In the genomic region with DNA sequence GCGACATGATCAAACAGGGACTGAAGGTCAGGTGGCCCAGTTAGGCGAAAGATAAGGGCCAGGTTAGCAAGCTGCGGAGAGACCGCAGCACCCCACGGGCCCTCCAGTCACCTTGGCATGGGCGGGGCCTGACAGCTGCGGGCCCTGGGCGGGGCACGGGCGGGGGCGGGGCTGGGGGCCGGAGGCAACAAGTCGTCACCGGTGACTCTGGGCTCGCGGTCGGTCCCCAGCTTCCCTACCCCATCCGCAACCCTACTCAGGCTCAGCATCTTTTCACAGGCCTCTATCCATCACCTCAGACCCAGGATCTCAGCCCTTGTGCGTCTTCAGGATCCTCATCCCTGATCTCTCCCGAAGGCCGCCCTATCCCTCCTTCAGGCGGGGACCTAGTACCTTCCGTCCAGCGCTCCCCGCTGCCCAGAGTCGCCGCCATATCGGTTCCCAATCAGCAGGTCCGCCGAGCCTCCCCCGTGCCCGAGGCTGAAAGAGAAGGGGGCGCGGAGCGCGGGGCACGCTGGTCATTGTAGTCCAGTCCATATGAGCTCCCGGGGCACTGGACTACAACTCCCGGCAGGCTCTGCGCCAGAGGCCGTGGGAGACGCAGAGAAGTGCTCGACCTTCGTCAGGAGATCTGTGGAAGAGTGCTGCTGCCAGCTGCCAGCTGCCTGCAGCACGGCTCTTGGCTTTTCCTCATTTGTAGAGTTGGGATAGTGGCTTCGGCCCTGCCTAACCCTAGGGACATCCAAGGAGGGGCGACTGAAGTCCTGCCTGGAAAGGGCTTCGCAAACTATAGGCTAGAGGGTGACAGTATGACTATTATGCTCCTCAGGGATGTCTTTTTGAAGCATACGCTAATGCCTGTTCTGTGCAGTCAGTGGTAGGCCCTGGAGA, we compare ENCODE assay signal across 1 cellular context.
TF ChIP-seq lines count a peak whose summit lies in the region.

A gene (minus strand): TSS at position 513 of the 891 bp plus-strand sequence. CDS start 80 bp downstream, at position 433.

TF ChIP-seq in HepG2, 621 proteins besides CTCF, POLR2A, EP300 and RAD21 (continued from another document and continues in another):
- TF ChIP-seq PHF8 (CRISPR knock-in tag; IDR thresholded peaks at IDR 0.05) (peak; percentile 89), ZNF350 (CRISPR knock-in tag; IDR thresholded peaks at IDR 0.05; ENCODE audit: borderline replicate concordance, low read depth) (peak; percentile 76; the same call in 1 of the 2 replicates), FOSL2 (CRISPR knock-in tag; IDR thresholded peaks at IDR 0.05) (0 out of 2 replicates have a peak, but pooled peaks have one; percentile 9), ELF1 (CRISPR knock-in tag; IDR thresholded peaks at IDR 0.05) (peak; percentile 51; the same call in 1 of the 2 replicates), ZMYM4 (CRISPR knock-in tag; IDR thresholded peaks at IDR 0.05) (peak; percentile 63; the same call in 1 of the 2 replicates), PITX1 (CRISPR knock-in tag; IDR thresholded peaks at IDR 0.05) (0 out of 2 replicates have a peak, but pooled peaks have one; percentile 17), ZNF235 (CRISPR knock-in tag; IDR thresholded peaks at IDR 0.05; ENCODE audit: borderline replicate concordance) (0 out of 2 replicates have a peak, but pooled peaks have one; percentile 38), JARID2 (CRISPR knock-in tag; IDR thresholded peaks at IDR 0.05; ENCODE audit: insufficient replicate concordance) (peak; percentile 65), ZNF501 (CRISPR knock-in tag; IDR thresholded peaks at IDR 0.05) (peak; percentile 81), GLI4 (CRISPR knock-in tag; IDR thresholded peaks at IDR 0.05; ENCODE audit: borderline replicate concordance) (peak; percentile 76; the same call in 1 of the 2 replicates), MEF2D (CRISPR knock-in tag; IDR thresholded peaks at IDR 0.05) (0 out of 2 replicates have a peak, but pooled peaks have one; percentile 32), ZNF331 (CRISPR knock-in tag; IDR thresholded peaks at IDR 0.05) (peak; percentile 63; the same call in 1 of the 2 replicates), ZNF878 (CRISPR knock-in tag; IDR thresholded peaks at IDR 0.05) (no peak), HOXD1 (CRISPR knock-in tag; IDR thresholded peaks at IDR 0.05) (peak; percentile 12; the same call in 1 of the 2 replicates), ELF4 (CRISPR knock-in tag; IDR thresholded peaks at IDR 0.05; ENCODE audit: borderline replicate concordance) (0 out of 2 replicates have a peak, but pooled peaks have one; percentile 60), ZNF550 (CRISPR knock-in tag; IDR thresholded peaks at IDR 0.05; ENCODE audit: borderline replicate concordance) (no peak), DR1 (CRISPR knock-in tag; IDR thresholded peaks at IDR 0.05) (peak; percentile 82; the same call in 1 of the 2 replicates), ESRRA (CRISPR knock-in tag; IDR thresholded peaks at IDR 0.05; ENCODE audit: low read depth) (no peak), RELA (CRISPR knock-in tag; IDR thresholded peaks at IDR 0.05) (0 out of 2 replicates have a peak, but pooled peaks have one; percentile 19), ZNF143 (CRISPR knock-in tag; IDR thresholded peaks at IDR 0.05) (peak; percentile 98), SP1 (IDR thresholded peaks at IDR 0.05) (no peak), SP1 (CRISPR knock-in tag; IDR thresholded peaks at IDR 0.05) (peak; percentile 22; the same call in 1 of the 2 replicates)
- TF ChIP-seq, protein P1, sequence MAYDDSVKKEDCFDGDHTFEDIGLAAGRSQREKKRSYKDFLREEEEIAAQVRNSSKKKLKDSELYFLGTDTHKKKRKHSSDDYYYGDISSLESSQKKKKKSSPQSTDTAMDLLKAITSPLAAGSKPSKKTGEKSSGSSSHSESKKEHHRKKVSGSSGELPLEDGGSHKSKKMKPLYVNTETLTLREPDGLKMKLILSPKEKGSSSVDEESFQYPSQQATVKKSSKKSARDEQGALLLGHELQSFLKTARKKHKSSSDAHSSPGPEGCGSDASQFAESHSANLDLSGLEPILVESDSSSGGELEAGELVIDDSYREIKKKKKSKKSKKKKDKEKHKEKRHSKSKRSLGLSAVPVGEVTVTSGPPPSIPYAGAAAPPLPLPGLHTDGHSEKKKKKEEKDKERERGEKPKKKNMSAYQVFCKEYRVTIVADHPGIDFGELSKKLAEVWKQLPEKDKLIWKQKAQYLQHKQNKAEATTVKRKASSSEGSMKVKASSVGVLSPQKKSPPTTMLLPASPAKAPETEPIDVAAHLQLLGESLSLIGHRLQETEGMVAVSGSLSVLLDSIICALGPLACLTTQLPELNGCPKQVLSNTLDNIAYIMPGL (CRISPR knock-in tag; IDR thresholded peaks at IDR 0.05; ENCODE audit: borderline replicate concordance in 1 of 2, low read depth in 1 of 2) = peak; percentile 55 to 71; a peak in 3 of 4 replicates
- TF ChIP-seq, protein P2, sequence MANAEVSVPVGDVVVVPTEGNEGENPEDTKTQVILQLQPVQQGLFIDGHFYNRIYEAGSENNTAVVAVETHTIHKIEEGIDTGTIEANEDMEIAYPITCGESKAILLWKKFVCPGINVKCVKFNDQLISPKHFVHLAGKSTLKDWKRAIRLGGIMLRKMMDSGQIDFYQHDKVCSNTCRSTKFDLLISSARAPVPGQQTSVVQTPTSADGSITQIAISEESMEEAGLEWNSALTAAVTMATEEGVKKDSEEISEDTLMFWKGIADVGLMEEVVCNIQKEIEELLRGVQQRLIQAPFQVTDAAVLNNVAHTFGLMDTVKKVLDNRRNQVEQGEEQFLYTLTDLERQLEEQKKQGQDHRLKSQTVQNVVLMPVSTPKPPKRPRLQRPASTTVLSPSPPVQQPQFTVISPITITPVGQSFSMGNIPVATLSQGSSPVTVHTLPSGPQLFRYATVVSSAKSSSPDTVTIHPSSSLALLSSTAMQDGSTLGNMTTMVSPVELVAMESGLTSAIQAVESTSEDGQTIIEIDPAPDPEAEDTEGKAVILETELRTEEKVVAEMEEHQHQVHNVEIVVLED (CRISPR knock-in tag; IDR thresholded peaks at IDR 0.05; ENCODE audit: borderline replicate concordance) = peak; percentile 90
- TF ChIP-seq, protein P3, sequence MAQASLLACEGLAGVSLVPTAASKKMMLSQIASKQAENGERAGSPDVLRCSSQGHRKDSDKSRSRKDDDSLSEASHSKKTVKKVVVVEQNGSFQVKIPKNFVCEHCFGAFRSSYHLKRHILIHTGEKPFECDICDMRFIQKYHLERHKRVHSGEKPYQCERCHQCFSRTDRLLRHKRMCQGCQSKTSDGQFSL (CRISPR knock-in tag; IDR thresholded peaks at IDR 0.05) = no peak
- TF ChIP-seq, protein P4, sequence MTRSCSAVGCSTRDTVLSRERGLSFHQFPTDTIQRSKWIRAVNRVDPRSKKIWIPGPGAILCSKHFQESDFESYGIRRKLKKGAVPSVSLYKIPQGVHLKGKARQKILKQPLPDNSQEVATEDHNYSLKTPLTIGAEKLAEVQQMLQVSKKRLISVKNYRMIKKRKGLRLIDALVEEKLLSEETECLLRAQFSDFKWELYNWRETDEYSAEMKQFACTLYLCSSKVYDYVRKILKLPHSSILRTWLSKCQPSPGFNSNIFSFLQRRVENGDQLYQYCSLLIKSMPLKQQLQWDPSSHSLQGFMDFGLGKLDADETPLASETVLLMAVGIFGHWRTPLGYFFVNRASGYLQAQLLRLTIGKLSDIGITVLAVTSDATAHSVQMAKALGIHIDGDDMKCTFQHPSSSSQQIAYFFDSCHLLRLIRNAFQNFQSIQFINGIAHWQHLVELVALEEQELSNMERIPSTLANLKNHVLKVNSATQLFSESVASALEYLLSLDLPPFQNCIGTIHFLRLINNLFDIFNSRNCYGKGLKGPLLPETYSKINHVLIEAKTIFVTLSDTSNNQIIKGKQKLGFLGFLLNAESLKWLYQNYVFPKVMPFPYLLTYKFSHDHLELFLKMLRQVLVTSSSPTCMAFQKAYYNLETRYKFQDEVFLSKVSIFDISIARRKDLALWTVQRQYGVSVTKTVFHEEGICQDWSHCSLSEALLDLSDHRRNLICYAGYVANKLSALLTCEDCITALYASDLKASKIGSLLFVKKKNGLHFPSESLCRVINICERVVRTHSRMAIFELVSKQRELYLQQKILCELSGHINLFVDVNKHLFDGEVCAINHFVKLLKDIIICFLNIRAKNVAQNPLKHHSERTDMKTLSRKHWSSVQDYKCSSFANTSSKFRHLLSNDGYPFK (CRISPR knock-in tag; IDR thresholded peaks at IDR 0.05; ENCODE audit: borderline replicate concordance) = peak; percentile 55
- TF ChIP-seq, protein P5, sequence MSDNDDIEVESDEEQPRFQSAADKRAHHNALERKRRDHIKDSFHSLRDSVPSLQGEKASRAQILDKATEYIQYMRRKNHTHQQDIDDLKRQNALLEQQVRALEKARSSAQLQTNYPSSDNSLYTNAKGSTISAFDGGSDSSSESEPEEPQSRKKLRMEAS (IDR thresholded peaks at IDR 0.05) = peak; percentile 71
- TF ChIP-seq, protein P6, sequence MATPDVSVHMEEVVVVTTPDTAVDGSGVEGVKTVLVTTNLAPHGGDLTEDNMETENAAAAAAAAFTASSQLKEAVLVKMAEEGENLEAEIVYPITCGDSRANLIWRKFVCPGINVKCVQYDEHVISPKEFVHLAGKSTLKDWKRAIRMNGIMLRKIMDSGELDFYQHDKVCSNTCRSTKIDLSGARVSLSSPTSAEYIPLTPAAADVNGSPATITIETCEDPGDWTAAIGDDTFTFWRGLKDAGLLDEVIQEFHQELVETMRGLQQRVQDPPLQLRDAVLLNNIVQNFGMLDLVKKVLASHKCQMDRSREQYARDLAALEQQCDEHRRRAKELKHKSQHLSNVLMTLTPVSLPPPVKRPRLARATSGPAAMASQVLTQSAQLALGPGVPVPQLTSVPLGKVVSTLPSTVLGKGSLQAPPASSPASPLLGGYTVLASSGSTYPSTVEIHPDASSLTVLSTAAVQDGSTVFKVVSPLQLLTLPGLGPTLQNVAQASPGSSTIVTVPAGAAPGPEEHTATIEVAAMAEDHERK (CRISPR knock-in tag; IDR thresholded peaks at IDR 0.05; ENCODE audit: low read depth) = peak; percentile 77
- TF ChIP-seq, protein P7, sequence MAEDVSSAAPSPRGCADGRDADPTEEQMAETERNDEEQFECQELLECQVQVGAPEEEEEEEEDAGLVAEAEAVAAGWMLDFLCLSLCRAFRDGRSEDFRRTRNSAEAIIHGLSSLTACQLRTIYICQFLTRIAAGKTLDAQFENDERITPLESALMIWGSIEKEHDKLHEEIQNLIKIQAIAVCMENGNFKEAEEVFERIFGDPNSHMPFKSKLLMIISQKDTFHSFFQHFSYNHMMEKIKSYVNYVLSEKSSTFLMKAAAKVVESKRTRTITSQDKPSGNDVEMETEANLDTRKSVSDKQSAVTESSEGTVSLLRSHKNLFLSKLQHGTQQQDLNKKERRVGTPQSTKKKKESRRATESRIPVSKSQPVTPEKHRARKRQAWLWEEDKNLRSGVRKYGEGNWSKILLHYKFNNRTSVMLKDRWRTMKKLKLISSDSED (CRISPR knock-in tag; IDR thresholded peaks at IDR 0.05) = no peak
- TF ChIP-seq, protein P8, sequence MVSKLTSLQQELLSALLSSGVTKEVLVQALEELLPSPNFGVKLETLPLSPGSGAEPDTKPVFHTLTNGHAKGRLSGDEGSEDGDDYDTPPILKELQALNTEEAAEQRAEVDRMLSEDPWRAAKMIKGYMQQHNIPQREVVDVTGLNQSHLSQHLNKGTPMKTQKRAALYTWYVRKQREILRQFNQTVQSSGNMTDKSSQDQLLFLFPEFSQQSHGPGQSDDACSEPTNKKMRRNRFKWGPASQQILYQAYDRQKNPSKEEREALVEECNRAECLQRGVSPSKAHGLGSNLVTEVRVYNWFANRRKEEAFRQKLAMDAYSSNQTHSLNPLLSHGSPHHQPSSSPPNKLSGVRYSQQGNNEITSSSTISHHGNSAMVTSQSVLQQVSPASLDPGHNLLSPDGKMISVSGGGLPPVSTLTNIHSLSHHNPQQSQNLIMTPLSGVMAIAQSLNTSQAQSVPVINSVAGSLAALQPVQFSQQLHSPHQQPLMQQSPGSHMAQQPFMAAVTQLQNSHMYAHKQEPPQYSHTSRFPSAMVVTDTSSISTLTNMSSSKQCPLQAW (CRISPR knock-in tag; IDR thresholded peaks at IDR 0.05) = peak; percentile 73
- TF ChIP-seq, protein P9, sequence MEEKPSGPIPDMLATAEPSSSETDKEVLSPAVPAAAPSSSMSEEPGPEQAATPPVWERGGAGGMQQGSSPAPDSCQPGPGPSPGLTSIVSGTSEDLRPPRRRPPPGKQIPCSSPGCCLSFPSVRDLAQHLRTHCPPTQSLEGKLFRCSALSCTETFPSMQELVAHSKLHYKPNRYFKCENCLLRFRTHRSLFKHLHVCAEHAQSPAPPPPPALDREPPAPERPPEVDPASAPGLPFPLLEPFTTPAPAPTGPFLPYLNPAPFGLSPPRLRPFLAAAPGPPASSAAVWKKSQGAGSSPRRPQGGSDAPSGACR (CRISPR knock-in tag; IDR thresholded peaks at IDR 0.05) = no peak; the same call in 1 of the 2 replicates
- TF ChIP-seq, protein P10, sequence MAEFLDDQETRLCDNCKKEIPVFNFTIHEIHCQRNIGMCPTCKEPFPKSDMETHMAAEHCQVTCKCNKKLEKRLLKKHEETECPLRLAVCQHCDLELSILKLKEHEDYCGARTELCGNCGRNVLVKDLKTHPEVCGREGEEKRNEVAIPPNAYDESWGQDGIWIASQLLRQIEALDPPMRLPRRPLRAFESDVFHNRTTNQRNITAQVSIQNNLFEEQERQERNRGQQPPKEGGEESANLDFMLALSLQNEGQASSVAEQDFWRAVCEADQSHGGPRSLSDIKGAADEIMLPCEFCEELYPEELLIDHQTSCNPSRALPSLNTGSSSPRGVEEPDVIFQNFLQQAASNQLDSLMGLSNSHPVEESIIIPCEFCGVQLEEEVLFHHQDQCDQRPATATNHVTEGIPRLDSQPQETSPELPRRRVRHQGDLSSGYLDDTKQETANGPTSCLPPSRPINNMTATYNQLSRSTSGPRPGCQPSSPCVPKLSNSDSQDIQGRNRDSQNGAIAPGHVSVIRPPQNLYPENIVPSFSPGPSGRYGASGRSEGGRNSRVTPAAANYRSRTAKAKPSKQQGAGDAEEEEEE (CRISPR knock-in tag; IDR thresholded peaks at IDR 0.05; ENCODE audit: borderline replicate concordance) = no peak
